ENCODE assay signal across 20 cellular contexts in the genomic region with DNA sequence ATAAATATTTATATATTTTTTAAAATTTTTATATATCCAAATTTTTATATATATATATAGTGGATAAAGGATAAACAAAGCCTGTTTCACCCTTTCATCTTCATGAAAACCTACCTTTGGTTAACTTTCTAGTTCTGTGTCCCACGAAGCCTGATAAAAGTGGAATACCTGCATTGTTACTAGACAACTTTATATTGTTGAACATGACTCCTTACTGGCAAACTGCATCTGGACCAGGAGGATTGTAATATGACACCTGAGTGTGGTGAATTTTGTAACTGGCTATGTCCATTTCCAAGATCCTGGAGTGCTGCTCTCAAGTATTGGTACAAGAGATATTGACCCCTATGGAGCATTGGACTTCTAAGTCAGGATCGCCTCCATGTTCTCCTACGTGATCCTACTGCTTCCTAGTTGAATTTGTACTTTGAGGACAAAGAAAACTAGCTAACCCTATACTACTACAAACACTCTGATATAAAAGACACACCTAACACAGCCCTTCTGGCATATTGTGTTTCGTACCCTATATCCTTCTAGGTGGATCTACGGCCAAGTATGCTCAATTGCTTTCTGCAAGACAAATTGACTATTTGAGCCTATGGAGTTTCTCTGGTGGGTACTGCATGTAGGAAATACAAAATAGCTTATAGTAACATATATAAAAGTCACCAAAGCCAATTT.
"Had no signal": no experiment of that assay in that cellular context is flagged by ENCODE, and none has a peak within 500 bp of the region (broad histone marks: within the 10 kb centered on the region; RNA-seq: fewer than 3 reads in every experiment).

No MANE protein-coding gene starts in this region.

- H3K4me1 Mint-ChIP-seq: activated B cell treated with CpG ODN at 0.5 μM for 24 hours; naive thymus-derived CD8-positive, alpha-beta T cell had no signal

- H3K9me3 ChIP-seq: esophagus squamous epithelium, heart right ventricle, ovary, psoas muscle, tibial nerve had no signal

- DNase-seq: activated B cell treated with CpG ODN at 0.5 μM for 24 hours; activated CD4-positive, alpha-beta T cell treated with anti-CD3 and anti-CD28 coated beads for 48 hours; activated CD8-positive, alpha-beta memory T cell treated with anti-CD3 and anti-CD28 coated beads, Interleukin-2, amount 50 U/mL, for 4 hours; activated gamma-delta T cell; activated T-cell treated with anti-CD3 and anti-CD28 coated beads, Interleukin-2, amount 50 U/mL, for 48 hours; amygdala; dermis blood vessel endothelial cell; effector memory CD4-positive, alpha-beta T cell; esophagus squamous epithelium; heart right ventricle; mesenchymal stem cell; ovary; psoas muscle; right cardiac atrium; stimulated activated CD4-positive, alpha-beta T cell treated with anti-CD3 and anti-CD28 coated beads, Interleukin-2, amount 100 ng/mL, for 24 hours; stimulated activated naive CD4-positive, alpha-beta T cell treated with Interleukin-2 at 50 U/mL for 16 hours; T-helper 9 cell had no signal

- H3K9me3 Mint-ChIP-seq: activated B cell treated with CpG ODN at 0.5 μM for 24 hours had no signal

- H3K27ac Mint-ChIP-seq: activated B cell treated with CpG ODN at 0.5 μM for 24 hours; activated naive CD8-positive, alpha-beta T cell; naive thymus-derived CD8-positive, alpha-beta T cell had no signal

- H3K27me3 ChIP-seq: esophagus squamous epithelium, heart right ventricle, ovary, tibial nerve had no signal

- H3K27me3 Mint-ChIP-seq: activated B cell treated with CpG ODN at 0.5 μM for 24 hours; activated naive CD8-positive, alpha-beta T cell; naive thymus-derived CD8-positive, alpha-beta T cell had no signal

- ATAC-seq: heart right ventricle; naive thymus-derived CD8-positive, alpha-beta T cell; right cardiac atrium had no signal

- H3K36me3 ChIP-seq: esophagus squamous epithelium, heart right ventricle, ovary, tibial nerve had no signal

- H3K36me3 Mint-ChIP-seq: activated naive CD8-positive, alpha-beta T cell; naive thymus-derived CD8-positive, alpha-beta T cell had no signal

- H3K4me3 Mint-ChIP-seq: activated B cell treated with CpG ODN at 0.5 μM for 24 hours; activated naive CD8-positive, alpha-beta T cell; naive thymus-derived CD8-positive, alpha-beta T cell had no signal

- H3K4me3 ChIP-seq: esophagus squamous epithelium, heart right ventricle, ovary, psoas muscle, tibial nerve had no signal

- H3K4me1 ChIP-seq: esophagus squamous epithelium, heart right ventricle, psoas muscle, tibial nerve had no signal

- H3K27ac ChIP-seq: esophagus squamous epithelium, heart right ventricle, ovary, psoas muscle, tibial nerve had no signal
